In the genomic region with DNA sequence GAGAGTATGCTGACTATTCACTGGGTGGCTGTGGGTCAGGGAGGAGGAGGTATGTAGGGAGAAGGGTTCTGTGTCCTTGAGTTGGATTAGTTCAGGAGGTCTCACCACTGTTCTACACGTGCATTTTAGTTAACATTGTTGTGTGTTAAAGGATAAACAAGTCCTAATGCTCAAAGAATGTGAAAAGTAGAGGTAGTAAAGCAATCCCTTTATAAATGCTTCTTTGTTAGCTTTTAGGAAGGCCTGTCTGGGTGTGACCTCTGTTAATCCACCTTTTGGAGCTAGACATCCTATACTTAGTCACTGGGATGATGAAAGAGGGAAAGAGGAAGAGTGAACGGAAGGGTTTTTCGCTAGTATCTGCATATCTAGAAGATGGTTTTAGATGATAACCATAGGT, we compare ENCODE assay signal across 19 cellular contexts.
"Had no signal": no experiment of that assay in that cellular context is flagged by ENCODE, and none has a peak within 500 bp of the region (broad histone marks: within the 10 kb centered on the region; RNA-seq: fewer than 3 reads in every experiment).

No MANE protein-coding gene starts in this region.

- H3K9me3 ChIP-seq: colonic mucosa, esophagus muscularis mucosa, upper lobe of right lung had no signal

- H3K4me1 Mint-ChIP-seq: central memory CD8-positive, alpha-beta T cell had no signal

- H3K27ac Mint-ChIP-seq: activated CD4-positive, alpha-beta memory T cell treated with anti-CD3 and anti-CD28 coated beads, Interleukin-2, amount 10 ng/mL, durations not matched to agents 7 days and 5 days; activated naive CD8-positive, alpha-beta T cell treated with anti-CD3 and anti-CD28 coated beads, Interleukin-2, amount 10 ng/mL, durations not matched to agents 7 days and 5 days; activated T-helper 17 cell treated with anti-CD3 and anti-CD28 coated beads, Interleukin-2, amount 50 U/mL, for 72 hours; immature natural killer cell; memory B cell; progenitor cell of endocrine pancreas had no signal

- DNase-seq: activated CD4-positive, alpha-beta memory T cell treated with anti-CD3 and anti-CD28 coated beads, Interleukin-2, amount 10 ng/mL, durations not matched to agents 7 days and 5 days; activated CD4-positive, alpha-beta T cell treated with anti-CD3 and anti-CD28 coated beads for 48 hours; activated CD4-positive, CD25-positive, alpha-beta regulatory T cell; activated naive CD4-positive, alpha-beta T cell treated with Interleukin-2 at 50 U/mL for 16 hours; activated naive CD8-positive, alpha-beta T cell treated with anti-CD3 and anti-CD28 coated beads, Interleukin-2, amount 10 ng/mL, durations not matched to agents 7 days and 5 days; activated T-cell treated with anti-CD3 and anti-CD28 coated beads, Interleukin-2, amount 50 U/mL, for 1 hour; anterior cingulate cortex; brain microvascular endothelial cell; colonic mucosa; immature natural killer cell; left ventricle myocardium superior; stimulated activated naive CD4-positive, alpha-beta T cell; T-helper 9 cell; upper lobe of right lung had no signal

- H3K36me3 ChIP-seq: brain microvascular endothelial cell, colonic mucosa, esophagus muscularis mucosa, upper lobe of right lung had no signal

- H3K36me3 Mint-ChIP-seq: activated naive CD8-positive, alpha-beta T cell treated with anti-CD3 and anti-CD28 coated beads, Interleukin-2, amount 10 ng/mL, durations not matched to agents 7 days and 5 days; immature natural killer cell; memory B cell had no signal

- H3K27me3 ChIP-seq: brain microvascular endothelial cell, upper lobe of right lung had no signal

- H3K27ac ChIP-seq: brain microvascular endothelial cell, colonic mucosa, esophagus muscularis mucosa, upper lobe of right lung had no signal

- ATAC-seq: activated T-helper 17 cell treated with anti-CD3 and anti-CD28 coated beads, Interleukin-2, amount 50 U/mL, for 72 hours; left ventricle myocardium superior; upper lobe of right lung had no signal

- H3K4me3 Mint-ChIP-seq: activated CD4-positive, alpha-beta memory T cell treated with anti-CD3 and anti-CD28 coated beads, Interleukin-2, amount 10 ng/mL, durations not matched to agents 7 days and 5 days; activated naive CD8-positive, alpha-beta T cell treated with anti-CD3 and anti-CD28 coated beads, Interleukin-2, amount 10 ng/mL, durations not matched to agents 7 days and 5 days; activated T-helper 17 cell treated with anti-CD3 and anti-CD28 coated beads, Interleukin-2, amount 50 U/mL, for 72 hours; central memory CD8-positive, alpha-beta T cell; immature natural killer cell; memory B cell had no signal

- H3K4me1 ChIP-seq: colonic mucosa, upper lobe of right lung had no signal

- H3K4me3 ChIP-seq: colonic mucosa, esophagus muscularis mucosa, upper lobe of right lung had no signal

- H3K9me3 Mint-ChIP-seq: activated naive CD8-positive, alpha-beta T cell treated with anti-CD3 and anti-CD28 coated beads, Interleukin-2, amount 10 ng/mL, durations not matched to agents 7 days and 5 days; activated T-helper 17 cell treated with anti-CD3 and anti-CD28 coated beads, Interleukin-2, amount 50 U/mL, for 72 hours; central memory CD8-positive, alpha-beta T cell had no signal
